ENCODE assay signal across 10 cellular contexts in genomic region chr19:29878973-29879654, GRCh38.
DNase-seq lines count a peak whose midpoint lies in the region; TF ChIP-seq lines count a peak whose summit lies in the region.
"Had no signal": no experiment of that assay in that cellular context is flagged by ENCODE, and none has a peak within 500 bp of the region (broad histone marks: within the 10 kb centered on the region; RNA-seq: fewer than 3 reads in every experiment).

No MANE protein-coding gene starts in this region.

- peaks cover 2% of the 10 kb centered on the region for H3K4me1 ChIP-seq in suprapubic skin
- H3K4me1 ChIP-seq: HAP-1 had no signal

- TF ChIP-seq EP300 in suprapubic skin (IDR thresholded peaks at IDR 0.05): no peak

- H3K4me3 ChIP-seq in suprapubic skin: no peak overlapping the region
- H3K4me3 ChIP-seq: HAP-1 had no signal

- H3K27ac ChIP-seq in suprapubic skin: no peak overlapping the region

- H3K27me3 ChIP-seq in suprapubic skin: peaks cover 23% of the 10 kb centered on the region

- CTCF ChIA-PET in GM10248 (lab: Yijun Ruan, JAX): interaction anchor here (0.8 to 1.9 kb wide), 8 partner anchors 9 to 151 kb away, joined by 3 to 7 read pairs (median 4); no protein-coding TSS in a partner anchor

- 64% methylated on average over 8 of the region's 17 CpGs for WGBS in suprapubic skin

- no peak for TF ChIP-seq POLR2A in erythroblast (IDR thresholded peaks at IDR 0.05; ENCODE audit: low read length)
- TF ChIP-seq POLR2A in suprapubic skin (IDR thresholded peaks at IDR 0.05): no peak

- no peaks in the 10 kb centered on the region for H3K36me3 ChIP-seq in suprapubic skin
- H3K36me3 ChIP-seq: HAP-1 had no signal

- TF ChIP-seq CTCF in GM10248 (IDR thresholded peaks at IDR 0.05; ENCODE audit: control extremely low read depth, extremely low read depth, low read depth, missing control alignments) (no peak), suprapubic skin (IDR thresholded peaks at IDR 0.05) (no peak)

- no peaks in the 10 kb centered on the region for H3K9me3 ChIP-seq in suprapubic skin
- H3K9me3 ChIP-seq: HAP-1 had no signal

- POLR2A ChIA-PET in GM10248 (lab: Yijun Ruan, JAX): no interaction called here

- DNase-seq in activated CD4-positive, alpha-beta T cell treated with anti-CD3 and anti-CD28 coated beads for 48 hours: peak; percentile 21
- no peak for DNase-seq in activated CD4-positive, alpha-beta T cell treated with anti-CD3 and anti-CD28 coated beads, Interleukin-2, amount 50 U/mL, for 4 hours
- DNase-seq in NCI-H460 (ENCODE audit: extremely low read depth, low read depth) (peak; percentile 30), erythroblast (lab: John Stamatoyannopoulos, UW) (peak; percentile 10 to 24), stromal cell of bone marrow (ENCODE audit: low read depth) (peak; percentile 39), GM10248 (ENCODE audit: extremely low spot score) (no peak), suprapubic skin (ENCODE audit: low spot score in 2 of 2) (no peak), NCI-H526 (lab: John Stamatoyannopoulos, UW) (no peak)
- DNase-seq: CD4-positive, CD25-positive, alpha-beta regulatory T cell had no signal

Comparison
In these comparisons a context has a peak if more than half of its experiments do, and no peak if none do; other contexts are left out.
1. DNase-seq: peak in activated CD4-positive, alpha-beta T cell treated with anti-CD3 and anti-CD28 coated beads for 48 hours (single experiment), NCI-H460 (single experiment), erythroblast (2 of 2) and stromal cell of bone marrow (single experiment); none in activated CD4-positive, alpha-beta T cell treated with anti-CD3 and anti-CD28 coated beads, Interleukin-2, amount 50 U/mL, for 4 hours (0 of 2), GM10248 (single experiment), suprapubic skin (0 of 2) and NCI-H526 (0 of 2).